ENCODE assay signal across 20 cellular contexts in the genomic region with DNA sequence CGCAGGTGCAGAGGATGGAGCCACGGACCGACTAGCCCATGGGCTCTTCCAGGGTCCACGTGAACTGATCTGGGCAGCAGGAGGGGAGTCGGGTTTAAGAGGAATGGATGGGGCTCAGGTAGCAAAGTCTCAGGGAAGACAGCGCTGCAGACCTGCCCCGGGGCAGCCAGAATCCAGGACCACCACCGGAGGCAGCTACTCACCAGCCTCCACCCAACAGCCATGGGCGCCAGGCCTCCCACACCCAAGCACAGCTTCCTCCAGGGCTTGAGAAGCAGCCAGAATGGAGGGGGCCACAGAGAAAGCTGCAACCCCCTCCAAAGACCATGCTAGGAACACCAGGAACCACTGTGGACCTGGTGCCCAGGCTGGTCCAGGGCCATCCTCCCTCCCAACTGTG.
"Had no signal": no experiment of that assay in that cellular context is flagged by ENCODE, and none has a peak within 500 bp of the region (broad histone marks: within the 10 kb centered on the region; RNA-seq: fewer than 3 reads in every experiment).

No MANE protein-coding gene starts in this region.

- H3K4me3 ChIP-seq: body of pancreas, colonic mucosa, left lung, SJSA1, suprapubic skin had no signal

- H3K9me3 ChIP-seq: body of pancreas, colonic mucosa, left lung, neutrophil, SJSA1, suprapubic skin had no signal

- H3K4me3 Mint-ChIP-seq: activated T-helper 1 cell treated with anti-CD3 and anti-CD28 coated beads, Interleukin-12 subunit alpha, Interleukin-12 subunit beta, Interleukin-2, Interleukin-4 antibody, amounts not matched to agents 30 ng/mL and 10 ng/mL and 1 ng/mL, durations not matched to agents 14 hours and 24 hours and 36 hours; stimulated activated naive CD8-positive, alpha-beta T cell treated with anti-CD3 and anti-CD28 coated beads, Interleukin-15, Interleukin-2, amounts not matched to agents 100 ng/mL and 50 ng/mL, for 24 hours had no signal

- H3K27me3 ChIP-seq: body of pancreas, colonic mucosa had no signal

- H3K36me3 ChIP-seq: colonic mucosa, left lung, neutrophil, SJSA1, suprapubic skin, WERI-Rb-1 had no signal

- DNase-seq: activated CD4-positive, alpha-beta T cell treated with anti-CD3 and anti-CD28 coated beads for 1 hour; activated CD8-positive, alpha-beta memory T cell treated with anti-CD3 and anti-CD28 coated beads for 24 hours; activated naive CD4-positive, alpha-beta T cell; body of pancreas; caudate nucleus; colonic mucosa; erythroblast; foreskin melanocyte; glutamatergic neuron; stimulated activated CD4-positive, alpha-beta T cell treated with anti-CD3 and anti-CD28 coated beads, Interleukin-15, amount 100 ng/mL, for 24 hours; stimulated activated CD4-positive, alpha-beta T cell treated with anti-CD3 and anti-CD28 coated beads, Interleukin-2, amount 100 ng/mL, for 48 hours; SW 1271; trophoblast cell; WERI-Rb-1 had no signal

- H3K27ac ChIP-seq: body of pancreas, colonic mucosa, left lung, neutrophil, SJSA1, suprapubic skin, WERI-Rb-1 had no signal

- H3K4me1 ChIP-seq: body of pancreas, colonic mucosa, left lung, SJSA1, suprapubic skin had no signal

- H3K9me3 Mint-ChIP-seq: activated T-helper 1 cell treated with anti-CD3 and anti-CD28 coated beads, Interleukin-12 subunit alpha, Interleukin-12 subunit beta, Interleukin-2, Interleukin-4 antibody, amounts not matched to agents 30 ng/mL and 10 ng/mL and 1 ng/mL, durations not matched to agents 14 hours and 24 hours and 36 hours; stimulated activated naive CD8-positive, alpha-beta T cell treated with anti-CD3 and anti-CD28 coated beads, Interleukin-15, Interleukin-2, amounts not matched to agents 100 ng/mL and 50 ng/mL, for 24 hours had no signal

- H3K27ac Mint-ChIP-seq: activated T-helper 1 cell treated with anti-CD3 and anti-CD28 coated beads, Interleukin-12 subunit alpha, Interleukin-12 subunit beta, Interleukin-2, Interleukin-4 antibody, amounts not matched to agents 30 ng/mL and 10 ng/mL and 1 ng/mL, durations not matched to agents 14 hours and 24 hours and 36 hours; stimulated activated naive CD8-positive, alpha-beta T cell treated with anti-CD3 and anti-CD28 coated beads, Interleukin-15, Interleukin-2, amounts not matched to agents 100 ng/mL and 50 ng/mL, for 24 hours had no signal
